ENCODE assay signal across 11 cellular contexts in genomic region chr5:140035881-140036280, GRCh38. TPM values are rescaled to one million over a fixed set of nuclear protein-coding genes. Genes with fewer than 3 reads are reported as not detected.
"Had no signal": no experiment of that assay in that cellular context is flagged by ENCODE, and none has a peak within 500 bp of the region (broad histone marks: within the 10 kb centered on the region; RNA-seq: fewer than 3 reads in every experiment).

No MANE protein-coding gene starts in this region.

- ATAC-seq: activated naive CD4-positive, alpha-beta T cell treated with anti-CD3 and anti-CD28 coated beads, Interleukin-2, amount 50 U/mL, for 72 hours; naive thymus-derived CD8-positive, alpha-beta T cell; pancreas; stimulated activated naive CD8-positive, alpha-beta T cell treated with anti-CD3 and anti-CD28 coated beads, Interleukin-15, Interleukin-2, amounts not matched to agents 100 U/mL and 50 U/mL, for 24 hours had no signal

- H3K9me3 ChIP-seq: pancreas, tibial nerve had no signal

- H3K4me3 ChIP-seq: pancreas, tibial nerve had no signal

- H3K27ac ChIP-seq: pancreas, tibial nerve had no signal

- H3K27me3 ChIP-seq: pancreas had no signal

- H3K36me3 ChIP-seq: pancreas, tibial nerve had no signal

- DNase-seq: activated CD4-positive, alpha-beta T cell treated with anti-CD3 and anti-CD28 coated beads, Interleukin-2, amount 50 U/mL, for 48 hours; activated gamma-delta T cell; foreskin melanocyte; immature natural killer cell; kidney glomerular epithelial cell; naive thymus-derived CD8-positive, alpha-beta T cell; pancreas; stimulated activated naive CD8-positive, alpha-beta T cell treated with anti-CD3 and anti-CD28 coated beads, Interleukin-15, Interleukin-2, amounts not matched to agents 100 U/mL and 50 U/mL, for 24 hours had no signal

RNA-seq across cellular contexts. Expression of gene NRG2, which starts 7.2 kb away (rescaled TPM):
- total RNA-seq: T-helper 2 cell treated with Interferon-gamma antibody and Interleukin-4, amounts not matched to agents 100 ng/mL and 5 ng/mL, for 36 hours had no signal
